Comparison of ENCODE assay signal across 18 cellular contexts in the genomic region with DNA sequence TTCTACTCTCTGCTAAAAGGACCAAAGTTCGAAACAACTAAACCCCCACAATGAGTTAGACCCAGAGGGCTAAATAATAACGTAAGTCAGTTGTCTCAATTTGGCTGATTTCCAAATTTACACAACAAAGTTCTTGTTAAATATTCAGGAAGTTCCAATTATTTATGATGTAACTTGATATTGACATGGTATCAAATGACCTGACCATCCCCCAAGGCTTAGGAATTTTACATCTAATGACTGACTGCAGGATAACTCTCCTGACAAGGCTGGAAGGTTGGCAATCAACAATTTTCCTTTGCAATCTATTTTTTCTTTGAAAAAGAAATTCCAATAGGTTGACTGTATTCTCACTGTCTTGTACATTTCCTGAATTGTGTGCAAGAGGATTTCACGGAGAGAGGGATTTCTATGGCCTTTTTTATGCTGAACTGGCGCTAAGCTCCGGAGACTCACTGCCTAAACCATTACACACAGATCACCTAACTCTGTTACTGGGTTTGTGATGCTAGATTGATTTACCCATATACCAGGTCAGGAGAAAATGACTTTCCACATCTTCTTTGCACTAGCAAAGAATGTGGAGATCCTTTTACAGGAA. TPM values are rescaled to one million over a fixed set of nuclear protein-coding genes. Genes with fewer than 3 reads are reported as not detected.
DNase-seq lines count a peak whose midpoint lies in the region; ATAC-seq and TF ChIP-seq lines count a peak whose summit lies in the region.
"Had no signal": no experiment of that assay in that cellular context is flagged by ENCODE, and none has a peak within 500 bp of the region (broad histone marks: within the 10 kb centered on the region; RNA-seq: fewer than 3 reads in every experiment).

No MANE protein-coding gene starts in this region.

- H3K9me3 ChIP-seq in HEK293 (ENCODE audit: control insufficient read depth, insufficient read depth, low read depth, low read length) (no peaks in the 10 kb centered on the region), mesenchymal stem cell (ENCODE audit: control insufficient read depth, low read length) (no peaks in the 10 kb centered on the region)
- H3K9me3 ChIP-seq: esophagus muscularis mucosa, left ventricle myocardium inferior, uterus had no signal

- POLR2A ChIA-PET in HEK293 (lab: Yijun Ruan, JAX) = interaction anchor here (1.2 kb wide), 1 partner anchor 9 kb away, joined by 3 read pairs; the partner anchor contains the start of gene CDON

- no peak overlapping the region for H4K8ac ChIP-seq in mesenchymal stem cell (ENCODE audit: low read length)

- H3K23ac ChIP-seq in mesenchymal stem cell (ENCODE audit: low read length in 2 of 2) = no peak overlapping the region

- H4K91ac ChIP-seq in mesenchymal stem cell (ENCODE audit: low read length) = no peak overlapping the region

- ATAC-seq in esophagus mucosa = no peak
- ATAC-seq: activated CD4-positive, alpha-beta T cell treated with anti-CD3 and anti-CD28 coated beads for 36 hours; right cardiac atrium had no signal

- H2BK120ac ChIP-seq in mesenchymal stem cell (ENCODE audit: low read depth, low read length) = no peak overlapping the region

- no peak overlapping the region for H2BK15ac ChIP-seq in mesenchymal stem cell (ENCODE audit: low read depth, poor library complexity, severe bottlenecking)

- CTCF ChIA-PET in HEK293 (lab: Yijun Ruan, JAX) = interaction anchor here (0.8 kb wide), 1 partner anchor 11 kb away, joined by 3 read pairs; no protein-coding TSS in a partner anchor

- peaks cover 7% of the 10 kb centered on the region; the same call in 1 of the 2 replicates for H3K4me1 ChIP-seq in HEK293 (ENCODE audit: control insufficient read depth, insufficient read depth, low read length)
- no peaks in the 10 kb centered on the region for H3K4me1 ChIP-seq in mesenchymal stem cell (ENCODE audit: control insufficient read depth, insufficient read depth, low read depth, low read length)
- H3K4me1 ChIP-seq: esophagus muscularis mucosa, left ventricle myocardium inferior, uterus had no signal

- H3K4me3 ChIP-seq in HEK293 (ENCODE audit: low read depth, low read length) (no peak overlapping the region), mesenchymal stem cell (ENCODE audit: insufficient read depth in 1 of 2, low read depth in 1 of 2, low read length in 2 of 2) (no peak overlapping the region)
- H3K4me3 ChIP-seq: coronary artery, esophagus muscularis mucosa, left ventricle myocardium inferior, uterus had no signal

- no peak overlapping the region for H3K14ac ChIP-seq in mesenchymal stem cell (ENCODE audit: low read length in 2 of 2)

- H2BK5ac ChIP-seq in mesenchymal stem cell (ENCODE audit: low read depth, low read length, poor library complexity, severe bottlenecking) = no peak overlapping the region

- intact Hi-C loops in head of caudate nucleus (cut with DNase I) = loop anchor here (10.0 kb wide), 1 partner anchor 157 kb away; no protein-coding TSS in a partner anchor

- no peaks in the 10 kb centered on the region for H3K79me1 ChIP-seq in mesenchymal stem cell (replicated peaks; ENCODE audit: low read length, poor library complexity, severe bottlenecking)

- H3K27ac ChIP-seq in HEK293 (ENCODE audit: extremely low read depth, low read depth, low read length) (no peak overlapping the region), mesenchymal stem cell (ENCODE audit: low read length, poor library complexity, severe bottlenecking) (no peak overlapping the region)
- H3K27ac ChIP-seq: coronary artery, esophagus muscularis mucosa, left ventricle myocardium inferior, uterus had no signal

- no peak overlapping the region for H2AFZ ChIP-seq in mesenchymal stem cell (ENCODE audit: low read depth, low read length)

- DNase-seq in NCI-H226 (peak; percentile 20), astrocyte of the hippocampus (ENCODE audit: low read depth, low spot score) (peak; percentile 62), renal cortical epithelial cell (ENCODE audit: low read depth) (peak; percentile 20), mesenchymal stem cell (no peak), head of caudate nucleus (no peak), dedifferentiated amniotic fluid mesenchymal stem cell (ENCODE audit: extremely low spot score) (no peak)
- DNase-seq: activated CD4-positive, alpha-beta T cell treated with anti-CD3 and anti-CD28 coated beads for 36 hours; hypothalamus; left ventricle myocardium inferior; naive B cell; NCI-H1694; right cardiac atrium; stimulated activated naive CD4-positive, alpha-beta T cell; uterus had no signal

- TF ChIP-seq CTCF in HEK293 (tag by site-specific recombination; IDR thresholded peaks at IDR 0.05) = no peak

- H3K4ac ChIP-seq in mesenchymal stem cell (ENCODE audit: low read depth in 1 of 2, low read length in 2 of 2) = no peak overlapping the region

- no CpG with 5 or more reads among the region's 5 CpGs for WGBS in mesenchymal stem cell

- no peak overlapping the region for H3K18ac ChIP-seq in mesenchymal stem cell (ENCODE audit: low read depth in 1 of 2, low read length in 2 of 2)

- H3K27me3 ChIP-seq in mesenchymal stem cell (ENCODE audit: control insufficient read depth in 1 of 2, insufficient read depth in 1 of 2, low read length in 2 of 2) = peaks cover 0 to 33% of the 10 kb centered on the region in 2 experiments
- H3K27me3 ChIP-seq: esophagus muscularis mucosa, uterus had no signal

- no peaks in the 10 kb centered on the region for H3K36me3 ChIP-seq in HEK293 (ENCODE audit: control insufficient read depth in 2 of 2, insufficient read depth in 1 of 2, low read length in 2 of 2)
- no peaks in the 10 kb centered on the region for H3K36me3 ChIP-seq in mesenchymal stem cell (ENCODE audit: control insufficient read depth in 1 of 2, insufficient read depth in 2 of 2, low read depth in 1 of 2, low read length in 2 of 2)
- H3K36me3 ChIP-seq: esophagus muscularis mucosa, left ventricle myocardium inferior, uterus had no signal

- H3K4me2 ChIP-seq in mesenchymal stem cell (ENCODE audit: low read length, poor library complexity, severe bottlenecking) = no peak overlapping the region

- H2AK5ac ChIP-seq in mesenchymal stem cell (ENCODE audit: low read length, severe bottlenecking) = no peak overlapping the region

- H3K9ac ChIP-seq in mesenchymal stem cell (ENCODE audit: low read length) = no peak overlapping the region

- no peak overlapping the region for H2BK12ac ChIP-seq in mesenchymal stem cell (ENCODE audit: low read length in 2 of 2)

TF ChIP-seq in HEK293, 187 proteins besides CTCF, POLR2A, EP300 and RAD21 (continues in another document):
- TF ChIP-seq, protein P1, sequence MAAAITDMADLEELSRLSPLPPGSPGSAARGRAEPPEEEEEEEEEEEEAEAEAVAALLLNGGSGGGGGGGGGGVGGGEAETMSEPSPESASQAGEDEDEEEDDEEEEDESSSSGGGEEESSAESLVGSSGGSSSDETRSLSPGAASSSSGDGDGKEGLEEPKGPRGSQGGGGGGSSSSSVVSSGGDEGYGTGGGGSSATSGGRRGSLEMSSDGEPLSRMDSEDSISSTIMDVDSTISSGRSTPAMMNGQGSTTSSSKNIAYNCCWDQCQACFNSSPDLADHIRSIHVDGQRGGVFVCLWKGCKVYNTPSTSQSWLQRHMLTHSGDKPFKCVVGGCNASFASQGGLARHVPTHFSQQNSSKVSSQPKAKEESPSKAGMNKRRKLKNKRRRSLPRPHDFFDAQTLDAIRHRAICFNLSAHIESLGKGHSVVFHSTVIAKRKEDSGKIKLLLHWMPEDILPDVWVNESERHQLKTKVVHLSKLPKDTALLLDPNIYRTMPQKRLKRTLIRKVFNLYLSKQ (tag by site-specific recombination; IDR thresholded peaks at IDR 0.05; ENCODE audit: borderline replicate concordance) = no peak
- TF ChIP-seq ZNF366 (tag by site-specific recombination; conservative IDR thresholded peaks at IDR 0.05) = 0 out of 2 replicates have a peak, but pooled peaks have one; percentile 24
- TF ChIP-seq PRDM6 (tag by site-specific recombination; IDR thresholded peaks at IDR 0.05) = peak; percentile 66
- TF ChIP-seq SP7 (tag by site-specific recombination; IDR thresholded peaks at IDR 0.05) = peak; percentile 25; the same call in 1 of the 2 replicates
- TF ChIP-seq ZNF660 (tag by site-specific recombination; IDR thresholded peaks at IDR 0.05) = peak; percentile 62; the same call in 1 of the 2 replicates
- no peak for TF ChIP-seq ZBTB10 (tag by site-specific recombination; IDR thresholded peaks at IDR 0.05)
- peak; percentile 30; the same call in 1 of the 2 replicates for TF ChIP-seq GLIS1 (tag by site-specific recombination; IDR thresholded peaks at IDR 0.05)

RNA-seq across cellular contexts. Expression of gene CDON, which starts 9.6 kb away (rescaled TPM):
- total RNA-seq in renal cortical epithelial cell = 5.7 and 9.4 TPM in 2 replicates
- 1.3 TPM for polyA plus RNA-seq in mesenchymal stem cell (2013, experiment 1 of 2)
- polyA plus RNA-seq in mesenchymal stem cell (2013, experiment 2 of 2) = 1.1 TPM
- 2.4 TPM for total RNA-seq in esophagus mucosa

Comparison
In these comparisons a context has a peak if more than half of its experiments do, and no peak if none do; other contexts are left out.
1. DNase-seq: peak in NCI-H226 (single experiment), astrocyte of the hippocampus (single experiment) and renal cortical epithelial cell (single experiment); none in mesenchymal stem cell (single experiment), head of caudate nucleus (0 of 42) and dedifferentiated amniotic fluid mesenchymal stem cell (single experiment).